8 cellular contexts compared by ENCODE assay signal in the genomic region with DNA sequence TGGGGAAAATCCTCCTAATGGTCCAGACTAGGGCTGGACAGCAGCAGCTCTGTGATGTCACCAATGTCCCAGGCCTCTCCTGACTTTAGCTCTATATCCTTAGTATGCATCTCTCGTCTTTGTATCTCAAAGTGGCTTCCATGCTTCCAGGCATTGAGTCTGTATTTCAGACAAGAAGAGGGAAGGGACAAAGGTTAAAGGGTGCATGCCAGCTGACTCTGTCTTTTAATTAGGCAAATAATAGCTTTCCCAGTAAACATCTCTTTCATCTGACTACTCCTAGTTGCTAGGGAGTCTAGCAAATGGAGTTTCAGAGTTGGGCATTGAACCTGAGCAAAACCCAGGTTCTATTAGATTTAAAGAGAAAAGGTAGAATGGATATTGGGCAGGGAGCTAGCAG. TPM values are rescaled to one million over a fixed set of nuclear protein-coding genes. Genes with fewer than 3 reads are reported as not detected.
"Had no signal": no experiment of that assay in that cellular context is flagged by ENCODE, and none has a peak within 500 bp of the region (broad histone marks: within the 10 kb centered on the region; RNA-seq: fewer than 3 reads in every experiment).

No MANE protein-coding gene starts in this region.

- H2AFZ ChIP-seq: GM23248 had no signal

- DNase-seq: GM23248, GOT3, H7, KG1 had no signal

- H3K4me3 Mint-ChIP-seq: IgD-negative memory B cell had no signal

- H3K9me3 ChIP-seq: HAP-1 had no signal

- H3K36me3 ChIP-seq: HAP-1 had no signal

- H3K27ac Mint-ChIP-seq: IgD-negative memory B cell had no signal

- H3K4me1 Mint-ChIP-seq: IgD-negative memory B cell had no signal

- H3K4me1 ChIP-seq: HAP-1 had no signal

- H3K4me3 ChIP-seq: GM23248, HAP-1 had no signal

- H3K9me3 Mint-ChIP-seq: IgD-negative memory B cell had no signal

- H3K9ac ChIP-seq: GM23248 had no signal

- H3K27ac ChIP-seq: GM23248 had no signal

- ATAC-seq: HCT116 had no signal

- FAIRE-seq: HTR-8/SVneo had no signal

RNA-seq across cellular contexts. Expression of gene FAM47E, which starts 5.4 kb away (rescaled TPM):
- total RNA-seq: GM23248 had no signal
- polyA plus RNA-seq: GM23248, IgD-negative memory B cell had no signal

RNA-seq across cellular contexts. Expression of gene STBD1, which starts 49.6 kb away (rescaled TPM):
- polyA plus RNA-seq: IgD-negative memory B cell had no signal
